Comparison of ENCODE assay signal across 8 cellular contexts in the genomic region with DNA sequence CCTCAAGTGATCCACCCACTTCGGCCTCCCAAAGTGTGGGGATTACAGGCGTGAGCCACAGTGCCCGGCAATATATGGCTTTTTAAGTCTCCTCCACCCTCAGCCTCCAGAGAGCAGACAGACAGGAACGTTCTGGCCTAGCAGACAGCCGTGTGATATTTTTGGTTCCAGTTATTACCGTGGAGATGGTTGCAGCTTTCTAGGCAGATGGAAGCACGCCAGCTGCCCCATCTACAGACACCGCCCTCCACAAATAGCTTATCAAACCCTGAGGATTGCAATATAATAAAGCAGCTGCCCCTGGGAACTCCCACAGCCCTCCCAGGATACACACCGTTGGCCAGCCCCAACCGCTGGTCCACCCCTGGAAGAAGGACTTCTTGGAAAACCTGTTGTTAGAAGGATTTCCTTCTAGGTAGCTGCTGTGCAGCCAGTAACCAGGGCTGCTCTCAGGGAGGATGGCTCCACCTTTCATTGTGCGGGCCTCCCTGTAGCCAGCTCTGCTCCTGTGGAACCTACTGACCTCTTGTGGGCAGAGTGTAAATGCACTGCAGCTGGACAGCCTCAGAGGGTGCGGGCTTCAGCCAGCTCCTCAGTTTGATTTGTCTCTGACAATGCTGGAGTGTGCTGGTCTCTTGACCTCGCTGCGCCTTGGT. TPM values are rescaled to one million over a fixed set of nuclear protein-coding genes. Genes with fewer than 3 reads are reported as not detected.
A peak's percentile ranks its signal among the peaks of the same experiment; 100 is the strongest.
DNase-seq lines count a peak whose midpoint lies in the region; ATAC-seq, FAIRE-seq and TF ChIP-seq lines count a peak whose summit lies in the region.

No MANE protein-coding gene starts in this region.

- DNase-seq in D341Med (ENCODE audit: low spot score): peak; percentile 78
- DNase-seq in GM19239 (ENCODE audit: insufficient read length, low spot score): peak; percentile 27
- peak; percentile 62 for DNase-seq in NAMALWA (ENCODE audit: low spot score)
- DNase-seq in SHP77 treated with DMSO at 0.1 percent for 48 hours (lab: John Stamatoyannopoulos, UW): peak; percentile 54
- peak; percentile 74 for DNase-seq in epithelial cell of esophagus (ENCODE audit: low read depth)
- DNase-seq in myocyte (ENCODE audit: low read depth): peak; percentile 78

- ATAC-seq in GM18907 (IDR thresholded peaks at IDR 0.05; ENCODE audit: unreplicated experiment) (no peak), GM21390 (IDR thresholded peaks at IDR 0.05; ENCODE audit: unreplicated experiment) (no peak)

- peak; percentile 67 for TF ChIP-seq CTCF in epithelial cell of esophagus (IDR thresholded peaks at IDR 0.05; ENCODE audit: insufficient read depth, low read depth, low read length, missing control alignments)

- no peak overlapping the region for H3K4me3 ChIP-seq in epithelial cell of esophagus (ENCODE audit: low read length)

- peak; percentile 53 for FAIRE-seq in GM19239 (lab: Jason Lieb, UNC)

RNA-seq across cellular contexts. Expression of a gene that starts 44.0 kb away (rescaled TPM):
- total RNA-seq in myocyte: 118 and 173 TPM in 2 replicates
- 180 TPM for polyA plus RNA-seq in myocyte (2012)

RNA-seq across cellular contexts. Expression of a gene that starts 52.9 kb away (rescaled TPM):
- total RNA-seq in myocyte: 15.6 and 18.3 TPM in 2 replicates
- polyA plus RNA-seq in myocyte (2012): 17.1 TPM

Comparison
In these comparisons a context has a peak if more than half of its experiments do, and no peak if none do; other contexts are left out.
1. DNase-seq: peak in every context shown above with its lines; median percentile 78 in D341Med; 78 in myocyte; 74 in epithelial cell of esophagus; 62 in NAMALWA; 54 in SHP77 treated with DMSO at 0.1 percent for 48 hours; 27 in GM19239.